21 cellular contexts compared by ENCODE assay signal in the genomic region with DNA sequence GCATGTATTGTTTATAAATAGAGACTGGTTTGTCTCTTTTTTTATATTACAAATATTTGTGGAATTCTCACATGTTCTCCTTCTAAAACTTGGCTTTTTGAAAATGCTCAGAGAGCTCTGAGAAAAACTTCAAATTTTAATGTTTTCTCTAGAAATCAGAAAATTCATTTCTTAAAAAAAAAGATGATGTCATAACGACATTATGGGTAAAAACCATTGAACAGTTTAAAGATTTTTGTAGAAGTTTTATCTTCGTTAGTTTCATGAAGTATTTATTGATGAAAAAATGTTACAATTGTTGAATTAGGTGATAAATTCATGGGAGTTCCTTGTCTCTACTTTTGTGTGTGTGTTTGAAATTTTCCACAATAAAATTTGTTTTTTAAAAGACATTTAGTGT.
A peak's percentile ranks its signal among the peaks of the same experiment; 100 is the strongest.
DNase-seq lines count a peak whose midpoint lies in the region; ATAC-seq, FAIRE-seq and TF ChIP-seq lines count a peak whose summit lies in the region.
"Had no signal": no experiment of that assay in that cellular context is flagged by ENCODE, and none has a peak within 500 bp of the region (broad histone marks: within the 10 kb centered on the region; RNA-seq: fewer than 3 reads in every experiment).

No MANE protein-coding gene starts in this region.

- H3K9ac ChIP-seq in HUES48 (ENCODE audit: low read depth, low read length) (0 out of 2 replicates have a peak overlapping the region, but pooled peaks have one; percentile 20), astrocyte (ENCODE audit: low read length) (no peak overlapping the region), iPS-20b (ENCODE audit: low read depth, low read length) (peak overlapping the region; percentile 8; the same call in 1 of the 2 replicates)

- peaks cover 3% of the 10 kb centered on the region; the same call in 1 of the 3 replicates for H3K36me3 Mint-ChIP-seq in GM23338 (ENCODE audit: low read depth)
- H3K36me3 Mint-ChIP-seq in astrocyte (ENCODE audit: low read depth, unreplicated experiment), result peaks cover under 1% of the 10 kb centered on the region

- TF ChIP-seq CTCF in GM23338 (conservative IDR thresholded peaks at IDR 0.05; ENCODE audit: low read depth in 2 of 2) (no peak), astrocyte (IDR thresholded peaks at IDR 0.05; ENCODE audit: insufficient read depth, low read depth, low read length) (no peak), RWPE1 (conservative IDR thresholded peaks at IDR 0.05; ENCODE audit: low read depth) (no peak), omental fat pad (IDR thresholded peaks at IDR 0.05) (no peak)

- H3K27me3 Mint-ChIP-seq in GM23338 (ENCODE audit: insufficient read depth, low read depth, poor library complexity) (peaks cover 3% of the 10 kb centered on the region), astrocyte (ENCODE audit: low read depth, unreplicated experiment) (no peaks in the 10 kb centered on the region)
- no peaks in the 10 kb centered on the region for H3K27me3 Mint-ChIP-seq in stimulated activated naive CD8-positive, alpha-beta T cell treated with anti-CD3 and anti-CD28 coated beads, Interleukin-15, amount 100 ng/mL, for 72 hours

- no peaks in the 10 kb centered on the region for H3K79me2 ChIP-seq in GM23338 (replicated peaks; ENCODE audit: insufficient read depth)
- H3K79me2 ChIP-seq in astrocyte (ENCODE audit: insufficient read depth, low read length), result no peaks in the 10 kb centered on the region

- H3K27ac ChIP-seq in GM23338 (ENCODE audit: low read depth), result peak overlapping the region; percentile 94
- H3K27ac ChIP-seq in HUES48 (ENCODE audit: low read depth, low read length), result peak overlapping the region; percentile 80
- no peak overlapping the region for H3K27ac ChIP-seq in astrocyte (ENCODE audit: low read depth, low read length)
- H3K27ac ChIP-seq in iPS-20b (ENCODE audit: low read length), result no peak overlapping the region
- H3K27ac ChIP-seq in RWPE1, result no peak overlapping the region
- H3K27ac ChIP-seq: A549 had no signal

- H3K4me3 Mint-ChIP-seq in GM23338 (peak overlapping the region; percentile 54; the same call in 1 of the 3 replicates), astrocyte (ENCODE audit: unreplicated experiment) (no peak overlapping the region)
- H3K4me3 Mint-ChIP-seq in stimulated activated naive CD8-positive, alpha-beta T cell treated with anti-CD3 and anti-CD28 coated beads, Interleukin-15, amount 100 ng/mL, for 72 hours, result no peak overlapping the region
- H3K4me3 Mint-ChIP-seq: CD14-positive monocyte; CD8-positive, alpha-beta T cell had no signal

- ATAC-seq in GM23338 (no peak), omental fat pad (ENCODE audit: low FRiP score) (no peak)
- ATAC-seq in stimulated activated naive CD8-positive, alpha-beta T cell treated with anti-CD3 and anti-CD28 coated beads, Interleukin-15, amount 100 ng/mL, for 72 hours, result no peak
- ATAC-seq: A549, K562 had no signal

- CTCF ChIA-PET in RWPE1 (lab: Yijun Ruan, JAX), result no interaction called here

- H3K4me1 Mint-ChIP-seq in GM23338 (peaks cover 76% of the 10 kb centered on the region), astrocyte (ENCODE audit: low read depth, unreplicated experiment) (no peaks in the 10 kb centered on the region)
- peaks cover 11% of the 10 kb centered on the region for H3K4me1 Mint-ChIP-seq in stimulated activated naive CD8-positive, alpha-beta T cell treated with anti-CD3 and anti-CD28 coated beads, Interleukin-15, amount 100 ng/mL, for 72 hours

- peak overlapping the region; percentile 66 for H3K4me2 ChIP-seq in GM23338
- H3K4me2 ChIP-seq in astrocyte (ENCODE audit: low read length), result no peak overlapping the region
- H3K4me2 ChIP-seq: A549 had no signal

- H3K4me3 ChIP-seq in GM23338 (peak overlapping the region; percentile 11; the same call in 1 of the 2 replicates), HUES48 (ENCODE audit: low read depth, low read length) (0 out of 2 replicates have a peak overlapping the region, but pooled peaks have one; percentile 8), astrocyte (ENCODE audit: insufficient read depth, low read depth, low read length) (no peak overlapping the region), iPS-20b (ENCODE audit: low read length) (no peak overlapping the region)
- H3K4me3 ChIP-seq: A549, K562 had no signal

- no peaks in the 10 kb centered on the region for H3K27me3 ChIP-seq in GM23338 (ENCODE audit: insufficient read depth)
- no peaks in the 10 kb centered on the region for H3K27me3 ChIP-seq in HUES48 (ENCODE audit: control insufficient read depth, insufficient read depth, low read length)
- H3K27me3 ChIP-seq in astrocyte (ENCODE audit: insufficient read depth, low read length), result no peaks in the 10 kb centered on the region
- H3K27me3 ChIP-seq in iPS-20b (ENCODE audit: insufficient read depth, low read length), result no peaks in the 10 kb centered on the region

- H3K9me3 ChIP-seq in HUES48 (ENCODE audit: control insufficient read depth, insufficient read depth, low read length) (no peaks in the 10 kb centered on the region), astrocyte (ENCODE audit: insufficient read depth, low read depth, low read length) (no peaks in the 10 kb centered on the region), iPS-20b (ENCODE audit: insufficient read depth, low read depth, low read length) (no peaks in the 10 kb centered on the region)
- H3K9me3 ChIP-seq: A549 had no signal

- DNase-seq in GM23338 (ENCODE audit: low spot score) (no peak), astrocyte (ENCODE audit: low read depth) (no peak), urothelium cell line (ENCODE audit: low spot score) (no peak), RWPE1 (ENCODE audit: low spot score) (no peak), omental fat pad (ENCODE audit: low spot score) (no peak)
- no peak for DNase-seq in stimulated activated naive CD8-positive, alpha-beta T cell treated with anti-CD3 and anti-CD28 coated beads, Interleukin-15, amount 100 ng/mL, for 72 hours
- DNase-seq: CD8-positive, alpha-beta T cell; COR-L47; DMS153; DMS79 treated with DMSO at 0.1 percent for 48 hours; EL; GOT3; HCEC 1CT had no signal

- H3K27ac Mint-ChIP-seq in GM23338 (peak overlapping the region; percentile 97), astrocyte (ENCODE audit: unreplicated experiment) (no peak overlapping the region)
- no peak overlapping the region for H3K27ac Mint-ChIP-seq in stimulated activated naive CD8-positive, alpha-beta T cell treated with anti-CD3 and anti-CD28 coated beads, Interleukin-15, amount 100 ng/mL, for 72 hours
- H3K27ac Mint-ChIP-seq: CD14-positive monocyte; CD8-positive, alpha-beta T cell had no signal

- H3K9me2 ChIP-seq in GM23338 (ENCODE audit: insufficient read depth), result no peaks in the 10 kb centered on the region

- H4K20me1 ChIP-seq in GM23338 (replicated peaks; ENCODE audit: insufficient read depth) (no peaks in the 10 kb centered on the region), astrocyte (ENCODE audit: insufficient read depth, low read length) (no peaks in the 10 kb centered on the region)

- H3K9me3 Mint-ChIP-seq in GM23338 (no peaks in the 10 kb centered on the region), astrocyte (ENCODE audit: unreplicated experiment) (no peaks in the 10 kb centered on the region)
- H3K9me3 Mint-ChIP-seq in stimulated activated naive CD8-positive, alpha-beta T cell treated with anti-CD3 and anti-CD28 coated beads, Interleukin-15, amount 100 ng/mL, for 72 hours, result no peaks in the 10 kb centered on the region
- H3K9me3 Mint-ChIP-seq: CD14-positive monocyte; CD8-positive, alpha-beta T cell had no signal

- POLR2A ChIA-PET in RWPE1 (lab: Yijun Ruan, JAX; ENCODE audit: low non-redundant PET), result no interaction called here

- H2AFZ ChIP-seq in GM23338 (no peak overlapping the region), astrocyte (ENCODE audit: low read depth, low read length) (no peak overlapping the region)

- H3F3A ChIP-seq in GM23338 (replicated peaks; ENCODE audit: low read depth), result no peaks in the 10 kb centered on the region

- H3K4me1 ChIP-seq in GM23338 (ENCODE audit: insufficient read depth) (peaks cover 65% of the 10 kb centered on the region), HUES48 (ENCODE audit: control insufficient read depth, insufficient read depth, low read length) (peaks cover 77% of the 10 kb centered on the region), astrocyte (ENCODE audit: insufficient read depth, low read length) (no peaks in the 10 kb centered on the region), iPS-20b (ENCODE audit: insufficient read depth, low read length) (peaks cover 46% of the 10 kb centered on the region)
- H3K4me1 ChIP-seq: A549 had no signal

- peak; percentile 23 for FAIRE-seq in astrocyte (lab: Jason Lieb, UNC)
- no peak for FAIRE-seq in urothelium cell line (lab: Jason Lieb, UNC)
- FAIRE-seq: A549, D721Med, G401.6, GM12891, K562 had no signal

- no peaks in the 10 kb centered on the region for H3K36me3 ChIP-seq in GM23338 (ENCODE audit: insufficient read depth)
- peaks cover 1% of the 10 kb centered on the region; the same call in 1 of the 2 replicates for H3K36me3 ChIP-seq in HUES48 (ENCODE audit: control insufficient read depth, insufficient read depth, low read length)
- no peaks in the 10 kb centered on the region for H3K36me3 ChIP-seq in astrocyte (ENCODE audit: insufficient read depth, low read length)
- H3K36me3 ChIP-seq in iPS-20b (ENCODE audit: insufficient read depth, low read depth, low read length), result peaks cover 2% of the 10 kb centered on the region

TF ChIP-seq in GM23338, 12 proteins besides CTCF, POLR2A, EP300 and RAD21:
- no peak for TF ChIP-seq CREB1 (CRISPR knock-in tag; IDR thresholded peaks at IDR 0.05; ENCODE audit: low read depth)
- TF ChIP-seq JUNB (IDR thresholded peaks at IDR 0.05; ENCODE audit: unreplicated experiment), result no peak
- TF ChIP-seq POLR2AphosphoS5 (IDR thresholded peaks at IDR 0.05; ENCODE audit: low read depth), result no peak
- no peak for TF ChIP-seq ZNF331 (CRISPR knock-in tag; IDR thresholded peaks at IDR 0.05; ENCODE audit: low read depth)

Comparison
In these comparisons a context has a peak if more than half of its experiments do, and no peak if none do; other contexts are left out.
1. H3K27ac ChIP-seq: peak in GM23338 (single experiment) and HUES48 (single experiment); none in astrocyte (single experiment), iPS-20b (single experiment) and RWPE1 (single experiment).
2. H3K4me3 ChIP-seq: peak in GM23338 (single experiment) and HUES48 (single experiment); none in astrocyte (single experiment) and iPS-20b (single experiment).